ENCODE assay signal across 14 cellular contexts in genomic region chr10:30817541-30817940, GRCh38.
A peak's percentile ranks its signal among the peaks of the same experiment; 100 is the strongest.
DNase-seq lines count a peak whose midpoint lies in the region; ATAC-seq, FAIRE-seq and TF ChIP-seq lines count a peak whose summit lies in the region.
"Had no signal": no experiment of that assay in that cellular context is flagged by ENCODE, and none has a peak within 500 bp of the region (broad histone marks: within the 10 kb centered on the region; RNA-seq: fewer than 3 reads in every experiment).

No MANE protein-coding gene starts in this region.

- in situ Hi-C loops in HepG2 (cut with HindIII; ENCODE audit: extremely low pct_ligation_motif_present, low pct_unique_long_range_greater_than_20kb): no loop called here

- no peaks in the 10 kb centered on the region for H3K9me3 ChIP-seq in HepG2 (ENCODE audit: low read length)
- no peaks in the 10 kb centered on the region for H3K9me3 ChIP-seq in right lobe of liver
- no peaks in the 10 kb centered on the region for H3K9me3 ChIP-seq in muscle layer of colon (ENCODE audit: low read length)
- no peaks in the 10 kb centered on the region for H3K9me3 ChIP-seq in stomach
- no peaks in the 10 kb centered on the region for H3K9me3 ChIP-seq in ovary
- H3K9me3 ChIP-seq in upper lobe of left lung: no peaks in the 10 kb centered on the region
- H3K9me3 ChIP-seq: HAP-1 had no signal

- no peak overlapping the region for H2AFZ ChIP-seq in HepG2 (ENCODE audit: low read length)
- H2AFZ ChIP-seq: PC-9 had no signal

- BruUV-seq in HepG2 (replicated peaks; lab: Mats Ljungman, UMichigan): no TSS peak

- no peak overlapping the region for H3K4me3 ChIP-seq in HepG2 (replicated peaks in 1 of 3; ENCODE audit: insufficient read depth in 1 of 3, low read depth in 2 of 3, low read length in 3 of 3)
- H3K4me3 ChIP-seq in right lobe of liver: no peak overlapping the region
- no peak overlapping the region for H3K4me3 ChIP-seq in muscle layer of colon (ENCODE audit: low read depth in 1 of 2, low read length in 2 of 2)
- H3K4me3 ChIP-seq in stomach: no peak overlapping the region
- H3K4me3 ChIP-seq in ovary: no peak overlapping the region
- H3K4me3 ChIP-seq in upper lobe of left lung: no peak overlapping the region
- H3K4me3 ChIP-seq: HAP-1, PC-9 had no signal

- TF ChIP-seq CTCF in HepG2 (CRISPR knock-in tag; IDR thresholded peaks at IDR 0.05): no peak
- TF ChIP-seq CTCF in right lobe of liver (IDR thresholded peaks at IDR 0.05): no peak
- TF ChIP-seq CTCF in stomach (IDR thresholded peaks at IDR 0.05): no peak
- no peak for TF ChIP-seq CTCF in ovary (IDR thresholded peaks at IDR 0.05)
- no peak for TF ChIP-seq CTCF in upper lobe of left lung (IDR thresholded peaks at IDR 0.05)

- no peak for TF ChIP-seq RAD21 in HepG2 (CRISPR knock-in tag; IDR thresholded peaks at IDR 0.05)

- FAIRE-seq in HepG2 (lab: Jason Lieb, UNC): no peak

- H3K27ac ChIP-seq in HepG2 (ENCODE audit: extremely low read length, insufficient read depth, low read length) (no peak overlapping the region), right lobe of liver (no peak overlapping the region), muscle layer of colon (ENCODE audit: low read depth, low read length) (peak overlapping the region; percentile 77), stomach (peak overlapping the region in 4 of 5 donors; percentile 30 to 89 (median 68)), ovary (no peak overlapping the region), upper lobe of left lung (no peak overlapping the region)
- H3K27ac ChIP-seq: PC-9 had no signal

- H3K79me2 ChIP-seq in HepG2 (ENCODE audit: insufficient read depth, low read length): no peaks in the 10 kb centered on the region

- H3K9ac ChIP-seq in HepG2 (ENCODE audit: insufficient read depth, low read depth, low read length) (no peak overlapping the region), muscle layer of colon (ENCODE audit: low read length) (no peak overlapping the region)

- no peaks in the 10 kb centered on the region for H4K20me1 ChIP-seq in HepG2 (ENCODE audit: insufficient read depth, low read length)

- peak; percentile 35; the same call in 2 of the 3 replicates for ATAC-seq in HepG2
- ATAC-seq in right lobe of liver: no peak
- ATAC-seq in upper lobe of left lung (ENCODE audit: low FRiP score in 2 of 2): no peak

- no peak for TF ChIP-seq POLR2A in HepG2 (IDR thresholded peaks at IDR 0.05; ENCODE audit: insufficient read depth in 1 of 2, low read depth in 2 of 2, low read length in 2 of 2)
- no peak for TF ChIP-seq POLR2A in right lobe of liver (IDR thresholded peaks at IDR 0.05)
- no peak for TF ChIP-seq POLR2A in stomach (IDR thresholded peaks at IDR 0.05)
- TF ChIP-seq POLR2A in ovary (IDR thresholded peaks at IDR 0.05): no peak
- no peak for TF ChIP-seq POLR2A in upper lobe of left lung (IDR thresholded peaks at IDR 0.05)

- no peak for TF ChIP-seq EP300 in HepG2 (IDR thresholded peaks at IDR 0.05; ENCODE audit: low read depth in 2 of 2, low read length in 2 of 2)
- no peak for TF ChIP-seq EP300 in HepG2 (CRISPR knock-in tag; IDR thresholded peaks at IDR 0.05; ENCODE audit: borderline replicate concordance)
- no peak for TF ChIP-seq EP300 in stomach (IDR thresholded peaks at IDR 0.05)
- no peak for TF ChIP-seq EP300 in ovary (IDR thresholded peaks at IDR 0.05)
- no peak for TF ChIP-seq EP300 in upper lobe of left lung (IDR thresholded peaks at IDR 0.05)

- H3K36me3 ChIP-seq in HepG2 (replicated peaks in 1 of 2; ENCODE audit: control insufficient read depth in 1 of 2, insufficient read depth in 2 of 2, low read length in 2 of 2) (no peaks in the 10 kb centered on the region), right lobe of liver (no peaks in the 10 kb centered on the region), muscle layer of colon (ENCODE audit: insufficient read depth, low read length) (no peaks in the 10 kb centered on the region), stomach (no peaks in the 10 kb centered on the region), ovary (no peaks in the 10 kb centered on the region), upper lobe of left lung (no peaks in the 10 kb centered on the region)
- H3K36me3 ChIP-seq: HAP-1 had no signal

- no peaks in the 10 kb centered on the region; the same call in 1 of the 2 replicates for H3K4me1 ChIP-seq in HepG2 (ENCODE audit: insufficient read depth, low read length)
- no peaks in the 10 kb centered on the region for H3K4me1 ChIP-seq in right lobe of liver
- peaks cover 88% of the 10 kb centered on the region for H3K4me1 ChIP-seq in muscle layer of colon (ENCODE audit: insufficient read depth, low read length)
- H3K4me1 ChIP-seq in stomach: peaks cover 17 to 83% (median 52%) of the 10 kb centered on the region in 4 donors
- peaks cover 21% of the 10 kb centered on the region for H3K4me1 ChIP-seq in ovary (ENCODE audit: insufficient read depth)
- H3K4me1 ChIP-seq in upper lobe of left lung: peaks cover 11 to 18% (median 15%) of the 10 kb centered on the region in 4 donors
- H3K4me1 ChIP-seq: HAP-1 had no signal

- CTCF ChIA-PET in HepG2 (lab: Yijun Ruan, JAX; ENCODE audit: low intra/inter-chr PET ratio, low total read pairs): no interaction called here

- H3K4me2 ChIP-seq in HepG2 (ENCODE audit: low read depth, low read length): no peak overlapping the region
- H3K4me2 ChIP-seq: PC-9 had no signal

- POLR2A ChIA-PET in HepG2 (lab: Yijun Ruan, JAX): no interaction called here

- intact Hi-C loops in HepG2 (cut with micrococcal nuclease; ENCODE audit: unreplicated experiment): no loop called here
- intact Hi-C loops in right lobe of liver (cut with DNase I): no loop called here
- intact Hi-C loops in stomach (cut with DNase I; ENCODE audit: low total_unique reads): no loop called here
- intact Hi-C loops in ovary (cut with DNase I): loop anchor here in 1 of 4 donors (5.0 to 10.0 kb wide), 2 partner anchors 45 to 217 kb away; partner anchors contain the start of gene ZNF438

- DNase-seq in HepG2 (ENCODE audit: low spot score) (no peak), right lobe of liver (no peak), stomach (no peak), NCI-H2029 treated with DMSO at 0.1 percent for 48 hours (lab: John Stamatoyannopoulos, UW) (no peak), ovary (no peak), upper lobe of left lung (no peak), NCI-H1048 (lab: John Stamatoyannopoulos, UW) (no peak)
- DNase-seq: CD4-positive, CD25-positive, alpha-beta regulatory T cell; Karpas-422; NCI-H146; NCI-H345 had no signal

- WGBS in HepG2 (ENCODE audit: low lambda C conversion rate): 27% methylated on average over 5 of the region's 5 CpGs
- 54% methylated on average over 4 of the region's 5 CpGs for WGBS in right lobe of liver (ENCODE audit: insufficient coverage, low coverage, low lambda C conversion rate, missing lambda C conversion rate)
- 80 to 92% (median 83%) methylated on average over 5 of the region's 5 CpGs for WGBS in stomach, 5 donors
- WGBS in ovary, 3 donors: 91 to 92% (median 92%) methylated on average over 5 of the region's 5 CpGs
- 78 to 81% methylated on average over 4 to 5 of the region's 5 CpGs for WGBS in upper lobe of left lung, 2 donors

- peaks cover 1 to 12% of the 10 kb centered on the region in 2 experiments; a peak in 3 of 5 replicates for H3K27me3 ChIP-seq in HepG2 (ENCODE audit: control insufficient read depth in 1 of 2, insufficient read depth in 2 of 2, low read length in 2 of 2)
- H3K27me3 ChIP-seq in right lobe of liver: no peaks in the 10 kb centered on the region
- H3K27me3 ChIP-seq in muscle layer of colon (ENCODE audit: control insufficient read depth in 1 of 2, insufficient read depth in 2 of 2, low read length in 2 of 2): no peaks in the 10 kb centered on the region
- no peaks in the 10 kb centered on the region for H3K27me3 ChIP-seq in stomach
- no peaks in the 10 kb centered on the region for H3K27me3 ChIP-seq in ovary
- H3K27me3 ChIP-seq in upper lobe of left lung: no peaks in the 10 kb centered on the region

TF ChIP-seq in HepG2, 621 proteins besides CTCF, POLR2A, EP300 and RAD21:
- TF ChIP-seq ZNF33A (CRISPR knock-in tag; IDR thresholded peaks at IDR 0.05; ENCODE audit: borderline replicate concordance) (no peak), RBM39 (IDR thresholded peaks at IDR 0.05; ENCODE audit: low read depth, low read length, poor library complexity, severe bottlenecking) (no peak), ZNF598 (CRISPR knock-in tag; IDR thresholded peaks at IDR 0.05; ENCODE audit: borderline replicate concordance) (no peak), KAT8 (CRISPR knock-in tag; IDR thresholded peaks at IDR 0.05) (no peak), MTF2 (CRISPR knock-in tag; IDR thresholded peaks at IDR 0.05; ENCODE audit: borderline replicate concordance) (no peak), SYNCRIP (IDR thresholded peaks at IDR 0.05; ENCODE audit: insufficient read depth, low read depth, low read length) (no peak), TSC22D2 (CRISPR knock-in tag; IDR thresholded peaks at IDR 0.05; ENCODE audit: borderline replicate concordance) (no peak), ZNF614 (CRISPR knock-in tag; IDR thresholded peaks at IDR 0.05; ENCODE audit: borderline replicate concordance) (no peak), NONO (IDR thresholded peaks at IDR 0.05) (no peak), NONO (CRISPR knock-in tag; conservative IDR thresholded peaks at IDR 0.05) (no peak), ZNF558 (CRISPR knock-in tag; IDR thresholded peaks at IDR 0.05; ENCODE audit: borderline replicate concordance) (no peak), ZNF556 (CRISPR knock-in tag; IDR thresholded peaks at IDR 0.05; ENCODE audit: borderline replicate concordance) (no peak), SMAD3 (CRISPR knock-in tag; IDR thresholded peaks at IDR 0.05) (no peak)
- TF ChIP-seq, protein P1, sequence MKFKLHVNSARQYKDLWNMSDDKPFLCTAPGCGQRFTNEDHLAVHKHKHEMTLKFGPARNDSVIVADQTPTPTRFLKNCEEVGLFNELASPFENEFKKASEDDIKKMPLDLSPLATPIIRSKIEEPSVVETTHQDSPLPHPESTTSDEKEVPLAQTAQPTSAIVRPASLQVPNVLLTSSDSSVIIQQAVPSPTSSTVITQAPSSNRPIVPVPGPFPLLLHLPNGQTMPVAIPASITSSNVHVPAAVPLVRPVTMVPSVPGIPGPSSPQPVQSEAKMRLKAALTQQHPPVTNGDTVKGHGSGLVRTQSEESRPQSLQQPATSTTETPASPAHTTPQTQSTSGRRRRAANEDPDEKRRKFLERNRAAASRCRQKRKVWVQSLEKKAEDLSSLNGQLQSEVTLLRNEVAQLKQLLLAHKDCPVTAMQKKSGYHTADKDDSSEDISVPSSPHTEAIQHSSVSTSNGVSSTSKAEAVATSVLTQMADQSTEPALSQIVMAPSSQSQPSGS (CRISPR knock-in tag; IDR thresholded peaks at IDR 0.05): no peak

Comparison
In these comparisons a context has a peak if more than half of its experiments do, and no peak if none do; other contexts are left out.
1. H3K27ac ChIP-seq: peak in muscle layer of colon (single experiment) and stomach (4 of 5); none in HepG2 (single experiment), right lobe of liver (0 of 3), ovary (0 of 2) and upper lobe of left lung (0 of 4).